Comparison of ENCODE assay signal across 8 cellular contexts in genomic region chr2:87637249-87638002, GRCh38.
A peak's percentile ranks its signal among the peaks of the same experiment; 100 is the strongest.
DNase-seq lines count a peak whose midpoint lies in the region; TF ChIP-seq lines count a peak whose summit lies in the region.
"Not testable (repeated sequence)": the region's sequence is repeated elsewhere in the genome, so short reads cannot be mapped to it uniquely, and the experiment has no call there.

No MANE protein-coding gene starts in this region.

- not testable (repeated sequence) for H3K9me3 ChIP-seq in adrenal gland (replicated peaks in 1 of 3); hepatocyte (ENCODE audit: low read depth); trophoblast cell (ENCODE audit: insufficient read depth, low read depth, low read length); testis

- H2AK5ac ChIP-seq in trophoblast cell (ENCODE audit: low read length), result peak overlapping the region; percentile 54

- peak; percentile 16 for DNase-seq in AG08396 (ENCODE audit: low spot score)
- peak; percentile 13 for DNase-seq in H7
- peak; percentile 18 to 73 (median 35) for DNase-seq in adrenal gland
- DNase-seq in epidermal melanocyte (ENCODE audit: insufficient read length, low spot score), result peak; percentile 8
- DNase-seq in globus pallidus (ENCODE audit: low spot score), result peak; percentile 49
- DNase-seq in hepatocyte (ENCODE audit: low spot score), result peak; percentile 21
- DNase-seq in trophoblast cell, result peak; percentile 60 to 68
- DNase-seq in testis, result peak; percentile 27

- H3K79me1 ChIP-seq in trophoblast cell (ENCODE audit: low read length), result not testable (repeated sequence)

- H2BK5ac ChIP-seq in trophoblast cell (ENCODE audit: low read depth, low read length, poor library complexity), result peak overlapping the region; percentile 40

- not testable (repeated sequence) for H3K27me3 ChIP-seq in H7 (ENCODE audit: control insufficient read depth, insufficient read depth, low read length); adrenal gland; hepatocyte; trophoblast cell (ENCODE audit: insufficient read depth, low read length); testis

- not testable (repeated sequence) for H3K4me1 ChIP-seq in adrenal gland (replicated peaks in 1 of 2); hepatocyte (ENCODE audit: insufficient read depth); trophoblast cell (ENCODE audit: control insufficient read depth in 1 of 2, insufficient read depth in 2 of 2, low read length in 2 of 2); testis

- not testable (repeated sequence) for H3K4ac ChIP-seq in trophoblast cell (ENCODE audit: low read depth, low read length)

- 50 to 87% (median 80%) methylated on average over 3 to 15 of the region's 15 CpGs for WGBS in adrenal gland, 4 donors
- 76% methylated on average over 14 of the region's 15 CpGs for WGBS in hepatocyte (ENCODE audit: low lambda C conversion rate, missing lambda C conversion rate)
- WGBS in trophoblast cell (ENCODE audit: extremely low coverage, insufficient coverage, insufficient read length), result no CpG with 5 or more reads among the region's 15 CpGs
- WGBS in testis, 2 donors, result 82 to 87% methylated on average over 13 to 15 of the region's 15 CpGs

- H4K20me1 ChIP-seq in hepatocyte (ENCODE audit: insufficient read depth, poor library complexity, severe bottlenecking), result not testable (repeated sequence)

- TF ChIP-seq POLR2A in adrenal gland (IDR thresholded peaks at IDR 0.05); testis (IDR thresholded peaks at IDR 0.05): not testable (repeated sequence)

- H3K23ac ChIP-seq in trophoblast cell (ENCODE audit: low read length), result not testable (repeated sequence)

- not testable (repeated sequence) for H3K9me2 ChIP-seq in hepatocyte (replicated peaks; ENCODE audit: insufficient read depth)

- H2AFZ ChIP-seq in hepatocyte; trophoblast cell (ENCODE audit: insufficient read depth, low read length, poor library complexity): not testable (repeated sequence)

- not testable (repeated sequence) for H3K79me2 ChIP-seq in hepatocyte; trophoblast cell (ENCODE audit: control insufficient read depth, insufficient read depth, low read length, poor library complexity)

- TF ChIP-seq CTCF in adrenal gland (IDR thresholded peaks at IDR 0.05); hepatocyte (IDR thresholded peaks at IDR 0.05; ENCODE audit: poor library complexity); testis (IDR thresholded peaks at IDR 0.05): not testable (repeated sequence)

- peak overlapping the region; percentile 92 for H2BK12ac ChIP-seq in trophoblast cell (ENCODE audit: low read length)

- not testable (repeated sequence) for H3K9ac ChIP-seq in trophoblast cell (ENCODE audit: low read length)

- H3K27ac ChIP-seq in adrenal gland; hepatocyte; trophoblast cell (ENCODE audit: low read depth, low read length); testis: not testable (repeated sequence)

- H3K4me3 ChIP-seq in H7 (ENCODE audit: insufficient read depth, low read depth, low read length); adrenal gland; hepatocyte; trophoblast cell (ENCODE audit: low read depth, low read length); testis: not testable (repeated sequence)

- H2BK120ac ChIP-seq in trophoblast cell (ENCODE audit: insufficient read depth, low read length, poor library complexity), result peak overlapping the region; percentile 80

- H4K91ac ChIP-seq in trophoblast cell (ENCODE audit: low read depth, low read length), result peak overlapping the region; percentile 6

- H3K4me2 ChIP-seq in hepatocyte; trophoblast cell (ENCODE audit: low read length): not testable (repeated sequence)

- peak overlapping the region; percentile 53 for H3K18ac ChIP-seq in trophoblast cell (ENCODE audit: low read length)

- H3K36me3 ChIP-seq in H7 (replicated peaks; ENCODE audit: control insufficient read depth, insufficient read depth, low read length); adrenal gland (replicated peaks in 1 of 2); hepatocyte (replicated peaks; ENCODE audit: insufficient read depth, low read depth); trophoblast cell (ENCODE audit: control insufficient read depth in 1 of 2, insufficient read depth in 2 of 2, low read length in 2 of 2); testis (ENCODE audit: low read depth, missing control alignments): not testable (repeated sequence)

- H3K14ac ChIP-seq in trophoblast cell (ENCODE audit: low read length), result peak overlapping the region; percentile 79

- intact Hi-C loops in adrenal gland (cut with DNase I); testis (cut with DNase I; ENCODE audit: low total_unique reads): not testable (repeated sequence)

- H4K8ac ChIP-seq in trophoblast cell (ENCODE audit: low read depth, low read length), result not testable (repeated sequence)

- H4K12ac ChIP-seq in trophoblast cell (ENCODE audit: low read depth, low read length), result not testable (repeated sequence)

Comparison
In these comparisons a context has a peak if more than half of its experiments do, and no peak if none do; other contexts are left out.
1. DNase-seq: peak in every context shown above with its lines; median percentile 64 in trophoblast cell; 49 in globus pallidus; 35 in adrenal gland; 27 in testis; 21 in hepatocyte; 16 in AG08396; 13 in H7; 8 in epidermal melanocyte.